Comparison of ENCODE assay signal across 1 cellular context in the genomic region with DNA sequence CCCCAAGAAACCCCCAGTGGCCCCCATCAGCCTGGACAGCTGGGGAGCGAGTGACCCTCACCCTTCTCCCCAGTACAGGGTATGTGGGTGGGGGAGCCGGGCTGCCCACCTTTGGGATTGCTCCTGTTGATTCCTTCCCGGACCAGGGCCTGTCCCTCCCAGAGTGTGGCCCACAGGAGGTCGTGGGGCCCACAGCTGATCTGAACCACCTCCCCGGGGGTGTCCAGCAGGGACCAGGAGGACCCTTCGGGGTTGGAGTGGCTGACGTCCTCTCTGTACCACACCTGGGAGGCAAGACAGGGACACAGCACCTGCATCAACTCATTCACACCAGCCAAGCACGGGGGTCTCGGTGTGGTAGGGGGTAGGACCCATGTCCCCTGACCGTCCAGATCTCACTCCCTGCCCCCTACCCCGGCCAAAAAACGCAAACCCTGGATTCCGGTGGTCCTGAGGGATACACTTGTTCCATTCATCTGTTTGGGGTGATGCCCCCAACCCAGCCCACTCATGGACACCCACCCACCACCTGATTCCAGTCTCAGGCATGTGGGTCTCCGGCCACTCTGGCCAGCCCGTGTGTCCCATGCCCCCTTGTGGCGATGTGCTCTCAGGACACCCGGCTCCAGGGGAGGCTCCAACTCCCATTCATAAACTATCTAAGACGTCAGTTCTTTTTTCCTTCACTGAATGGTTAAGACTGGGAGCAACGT.
TF ChIP-seq lines count a peak whose summit lies in the region.

No MANE protein-coding gene starts in this region.

TF ChIP-seq in Ishikawa, 13 proteins besides CTCF, POLR2A, EP300 and RAD21 (continued from another document):
- TF ChIP-seq, protein P1, sequence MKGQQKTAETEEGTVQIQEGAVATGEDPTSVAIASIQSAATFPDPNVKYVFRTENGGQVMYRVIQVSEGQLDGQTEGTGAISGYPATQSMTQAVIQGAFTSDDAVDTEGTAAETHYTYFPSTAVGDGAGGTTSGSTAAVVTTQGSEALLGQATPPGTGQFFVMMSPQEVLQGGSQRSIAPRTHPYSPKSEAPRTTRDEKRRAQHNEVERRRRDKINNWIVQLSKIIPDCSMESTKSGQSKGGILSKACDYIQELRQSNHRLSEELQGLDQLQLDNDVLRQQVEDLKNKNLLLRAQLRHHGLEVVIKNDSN (IDR thresholded peaks at IDR 0.05), result no peak
- no peak for TF ChIP-seq ZBTB7A (IDR thresholded peaks at IDR 0.05; ENCODE audit: low read depth)
- TF ChIP-seq CEBPB (IDR thresholded peaks at IDR 0.05), result no peak
TF ChIP-seq in Ishikawa: peak in this region for 0.
